8 cellular contexts compared by ENCODE assay signal in the genomic region with DNA sequence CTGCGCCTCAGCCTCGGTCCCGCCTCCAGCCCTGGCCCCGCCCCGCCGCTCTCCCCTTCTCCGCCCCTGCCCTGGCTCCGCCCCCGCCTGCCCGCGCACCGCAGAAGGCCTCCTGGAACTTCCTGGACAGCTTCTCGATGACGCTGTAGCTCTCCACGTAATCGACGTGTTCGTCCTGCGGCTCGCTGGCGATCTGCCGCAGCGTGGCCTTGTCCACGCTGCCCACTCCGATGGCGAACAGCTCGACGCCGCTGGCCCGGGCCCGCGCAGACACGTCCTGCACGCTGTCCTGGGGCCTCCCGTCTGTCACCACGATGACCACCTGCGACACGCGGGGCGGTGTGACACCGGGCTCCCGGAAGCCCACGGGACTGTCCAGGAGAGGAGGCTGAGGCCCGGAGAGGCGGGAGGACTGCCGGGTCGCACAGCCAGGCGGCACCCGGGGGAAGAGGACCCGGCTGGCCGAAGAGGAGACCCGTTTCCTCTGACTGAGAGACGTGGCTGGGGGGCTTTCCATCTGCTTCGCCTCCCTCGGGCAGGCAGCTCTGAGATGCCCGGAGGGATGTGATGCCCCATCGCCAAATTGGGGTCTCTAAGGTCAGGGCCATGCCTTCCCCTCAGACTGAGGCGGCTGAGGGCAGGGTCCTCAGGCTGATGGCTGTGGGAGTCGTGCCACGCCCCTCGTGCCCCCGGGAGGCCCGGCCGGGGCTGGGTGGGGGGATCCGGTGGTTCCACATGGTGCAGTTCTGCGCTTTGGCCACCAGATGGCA. TPM values are rescaled to one million over a fixed set of nuclear protein-coding genes. Genes with fewer than 3 reads are reported as not detected.
A peak's percentile ranks its signal among the peaks of the same experiment; 100 is the strongest.
DNase-seq lines count a peak whose midpoint lies in the region; ATAC-seq lines count a peak whose summit lies in the region.

No MANE protein-coding gene starts in this region.

- no peaks in the 10 kb centered on the region for H3K36me3 ChIP-seq in effector memory CD4-positive, alpha-beta T cell (ENCODE audit: control insufficient read depth, insufficient read depth, low read length)

- peak; percentile 45 for ATAC-seq in GM19025 (IDR thresholded peaks at IDR 0.05; ENCODE audit: low read depth, unreplicated experiment)
- ATAC-seq in HG03342 (IDR thresholded peaks at IDR 0.05; ENCODE audit: unreplicated experiment): peak; percentile 51

- peak overlapping the region; percentile 100 for H3K27ac ChIP-seq in effector memory CD4-positive, alpha-beta T cell (ENCODE audit: insufficient read depth, low read length, poor library complexity, severe bottlenecking)

- H3K4me3 ChIP-seq in effector memory CD4-positive, alpha-beta T cell (ENCODE audit: insufficient read depth, low read depth, low read length, poor library complexity, severe bottlenecking): peak overlapping the region; percentile 78

- DNase-seq in AG20443 (ENCODE audit: low spot score): peak; percentile 95
- DNase-seq in NCI-H82 (lab: John Stamatoyannopoulos, UW): peak; percentile 90
- peak; percentile 99 for DNase-seq in activated CD8-positive, alpha-beta memory T cell treated with anti-CD3 and anti-CD28 coated beads for 24 hours
- peak; percentile 68 to 76 (median 71) for DNase-seq in effector memory CD4-positive, alpha-beta T cell
- peak; percentile 95 for DNase-seq in mesenteric fat pad (ENCODE audit: low spot score)
- DNase-seq in stimulated activated CD8-positive, alpha-beta memory T cell treated with anti-CD3 and anti-CD28 coated beads, Interleukin-15, amount 100 ng/mL, for 24 hours (ENCODE audit: low read depth): peak; percentile 80

- no peaks in the 10 kb centered on the region for H3K9me3 ChIP-seq in effector memory CD4-positive, alpha-beta T cell (ENCODE audit: control insufficient read depth, low read length)

- H3K4me1 ChIP-seq in effector memory CD4-positive, alpha-beta T cell (ENCODE audit: control insufficient read depth, insufficient read depth, low read length, poor library complexity, severe bottlenecking): peaks cover 10% of the 10 kb centered on the region

- no peaks in the 10 kb centered on the region for H3K27me3 ChIP-seq in effector memory CD4-positive, alpha-beta T cell (replicated peaks; ENCODE audit: control insufficient read depth, insufficient read depth, low read length, poor library complexity, severe bottlenecking)

RNA-seq across cellular contexts. Expression of gene MATN1, which starts 4.6 kb away (rescaled TPM):
- total RNA-seq in mesenteric fat pad: not detected

RNA-seq across cellular contexts. Expression of gene LAPTM5, which starts 38.8 kb away (rescaled TPM):
- 251 TPM for total RNA-seq in mesenteric fat pad

Comparison
In these comparisons a context has a peak if more than half of its experiments do, and no peak if none do; other contexts are left out.
1. Peak in every context shown above with its lines: DNase-seq, ATAC-seq, H3K4me3 ChIP-seq and H3K27ac ChIP-seq.